Comparison of ENCODE assay signal across 1 cellular context in genomic region chr10:45660876-45661411, GRCh38.
TF ChIP-seq lines count a peak whose summit lies in the region.

No MANE protein-coding gene starts in this region.

TF ChIP-seq in GM23338, 12 proteins besides CTCF, POLR2A, EP300 and RAD21:
- TF ChIP-seq ZNF331 (CRISPR knock-in tag; IDR thresholded peaks at IDR 0.05; ENCODE audit: low read depth) (no peak), STAT1 (IDR thresholded peaks at IDR 0.05; ENCODE audit: unreplicated experiment) (no peak), EZH2phosphoT487 (IDR thresholded peaks at IDR 0.05; ENCODE audit: unreplicated experiment) (no peak), ZNF462 (CRISPR knock-in tag; IDR thresholded peaks at IDR 0.05) (no peak), EZH2 (IDR thresholded peaks at IDR 0.05; ENCODE audit: low read depth, unreplicated experiment) (no peak), JUNB (IDR thresholded peaks at IDR 0.05; ENCODE audit: unreplicated experiment) (no peak), POLR2AphosphoS5 (IDR thresholded peaks at IDR 0.05; ENCODE audit: low read depth) (no peak), REST (IDR thresholded peaks at IDR 0.05; ENCODE audit: unreplicated experiment) (no peak), CREB1 (CRISPR knock-in tag; IDR thresholded peaks at IDR 0.05; ENCODE audit: low read depth) (no peak), NANOG (IDR thresholded peaks at IDR 0.05; ENCODE audit: borderline replicate concordance) (no peak), ZNF114 (CRISPR knock-in tag; IDR thresholded peaks at IDR 0.05) (no peak)
- TF ChIP-seq, protein P1, sequence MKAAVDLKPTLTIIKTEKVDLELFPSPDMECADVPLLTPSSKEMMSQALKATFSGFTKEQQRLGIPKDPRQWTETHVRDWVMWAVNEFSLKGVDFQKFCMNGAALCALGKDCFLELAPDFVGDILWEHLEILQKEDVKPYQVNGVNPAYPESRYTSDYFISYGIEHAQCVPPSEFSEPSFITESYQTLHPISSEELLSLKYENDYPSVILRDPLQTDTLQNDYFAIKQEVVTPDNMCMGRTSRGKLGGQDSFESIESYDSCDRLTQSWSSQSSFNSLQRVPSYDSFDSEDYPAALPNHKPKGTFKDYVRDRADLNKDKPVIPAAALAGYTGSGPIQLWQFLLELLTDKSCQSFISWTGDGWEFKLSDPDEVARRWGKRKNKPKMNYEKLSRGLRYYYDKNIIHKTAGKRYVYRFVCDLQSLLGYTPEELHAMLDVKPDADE (IDR thresholded peaks at IDR 0.05) = no peak
TF ChIP-seq in GM23338: peak in this region for 0.
